In the genomic region with DNA sequence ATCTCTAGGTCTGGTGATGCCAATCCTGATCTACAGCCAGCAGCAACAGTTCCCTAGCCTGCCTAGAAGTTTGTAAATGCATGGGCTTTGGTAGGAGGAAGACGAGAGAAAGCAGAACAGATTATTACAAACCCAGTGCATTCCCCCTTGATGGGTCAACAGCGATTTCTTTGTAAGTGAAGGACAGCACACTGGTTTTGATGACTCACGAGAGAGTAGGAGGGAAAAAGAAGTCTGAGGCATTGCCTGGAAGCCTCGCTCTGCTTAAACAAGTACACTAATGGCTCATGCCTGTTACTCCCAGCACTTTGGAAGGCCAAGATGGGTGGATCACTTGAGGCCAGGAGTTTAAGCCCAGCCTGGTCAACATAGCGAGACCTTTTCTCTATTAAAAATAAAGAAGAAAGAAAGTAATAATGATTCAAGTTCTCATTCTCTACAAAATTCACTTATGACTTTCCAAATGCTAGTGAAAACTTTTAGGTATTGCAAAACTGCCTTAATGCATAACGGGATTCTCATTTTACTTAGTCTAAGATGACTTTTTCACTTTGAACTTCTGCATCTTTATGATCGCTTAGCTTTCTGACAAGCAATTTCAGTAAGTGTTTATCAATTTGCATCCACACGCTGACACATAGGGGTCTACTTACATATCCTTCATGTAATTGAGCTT, we compare ENCODE assay signal across 10 cellular contexts. TPM values are rescaled to one million over a fixed set of nuclear protein-coding genes. Genes with fewer than 3 reads are reported as not detected.
DNase-seq lines count a peak whose midpoint lies in the region; ATAC-seq, FAIRE-seq and TF ChIP-seq lines count a peak whose summit lies in the region.
"Had no signal": no experiment of that assay in that cellular context is flagged by ENCODE, and none has a peak within 500 bp of the region (broad histone marks: within the 10 kb centered on the region; RNA-seq: fewer than 3 reads in every experiment).

No MANE protein-coding gene starts in this region.

- H3K4me3 ChIP-seq in astrocyte (ENCODE audit: insufficient read depth, low read depth, low read length) = no peak overlapping the region

- no peak overlapping the region for H3K4me3 Mint-ChIP-seq in astrocyte (ENCODE audit: unreplicated experiment)
- H3K4me3 Mint-ChIP-seq: activated CD8-positive, alpha-beta memory T cell treated with anti-CD3 and anti-CD28 coated beads, Interleukin-2, amount 10 ng/mL, durations not matched to agents 7 days and 5 days; CD4-positive, alpha-beta memory T cell had no signal

- peak overlapping the region; percentile 23 for H2AFZ ChIP-seq in astrocyte (ENCODE audit: low read depth, low read length)

- H3K4me1 Mint-ChIP-seq in astrocyte (ENCODE audit: low read depth, unreplicated experiment) = peaks cover 38% of the 10 kb centered on the region

- H3K4me2 ChIP-seq in astrocyte (ENCODE audit: low read length) = peak overlapping the region; percentile 62

- no peak for DNase-seq in activated naive CD4-positive, alpha-beta T cell treated with anti-CD3 and anti-CD28 coated beads, Interleukin-2, amount 50 U/mL, for 72 hours (ENCODE audit: low spot score in 2 of 2)
- no peak for DNase-seq in activated naive CD4-positive, alpha-beta T cell treated with anti-CD3 and anti-CD28 coated beads, Interleukin-2, amount 50 U/mL, for 16 hours
- DNase-seq in astrocyte (ENCODE audit: low read depth) (peak; percentile 98), islet precursor cell (peak; percentile 96), ureter (ENCODE audit: low spot score) (peak; percentile 47)
- DNase-seq: activated CD8-positive, alpha-beta memory T cell treated with anti-CD3 and anti-CD28 coated beads, Interleukin-2, amount 10 ng/mL, durations not matched to agents 7 days and 5 days; CD4-positive, alpha-beta memory T cell had no signal

- TF ChIP-seq CTCF in astrocyte (IDR thresholded peaks at IDR 0.05; ENCODE audit: insufficient read depth, low read depth, low read length) = no peak

- H3K36me3 Mint-ChIP-seq in activated naive CD4-positive, alpha-beta T cell treated with anti-CD3 and anti-CD28 coated beads, Interleukin-2, amount 50 U/mL, for 72 hours = no peaks in the 10 kb centered on the region
- no peaks in the 10 kb centered on the region for H3K36me3 Mint-ChIP-seq in astrocyte (ENCODE audit: low read depth, unreplicated experiment)
- H3K36me3 Mint-ChIP-seq: activated CD8-positive, alpha-beta memory T cell treated with anti-CD3 and anti-CD28 coated beads, Interleukin-2, amount 10 ng/mL, durations not matched to agents 7 days and 5 days; CD4-positive, alpha-beta memory T cell had no signal

- H4K20me1 ChIP-seq in astrocyte (ENCODE audit: insufficient read depth, low read length) = no peaks in the 10 kb centered on the region

- FAIRE-seq in astrocyte (lab: Jason Lieb, UNC) = peak; percentile 99

- H3K4me1 ChIP-seq in astrocyte (ENCODE audit: insufficient read depth, low read length) = peaks cover 21% of the 10 kb centered on the region

- peak; percentile 48 to 55 for ATAC-seq in activated naive CD4-positive, alpha-beta T cell treated with anti-CD3 and anti-CD28 coated beads, Interleukin-2, amount 50 U/mL, for 72 hours
- ATAC-seq in GM21825 (IDR thresholded peaks at IDR 0.05; ENCODE audit: unreplicated experiment) = no peak
- ATAC-seq in HG02884 (IDR thresholded peaks at IDR 0.05; ENCODE audit: unreplicated experiment) = no peak
- no peak for ATAC-seq in GM21367 (IDR thresholded peaks at IDR 0.05; ENCODE audit: unreplicated experiment)
- ATAC-seq: activated CD8-positive, alpha-beta memory T cell treated with anti-CD3 and anti-CD28 coated beads, Interleukin-2, amount 10 ng/mL, durations not matched to agents 7 days and 5 days had no signal

- no peak overlapping the region for H3K27ac Mint-ChIP-seq in activated naive CD4-positive, alpha-beta T cell treated with anti-CD3 and anti-CD28 coated beads, Interleukin-2, amount 50 U/mL, for 72 hours
- peak overlapping the region; percentile 77 for H3K27ac Mint-ChIP-seq in astrocyte (ENCODE audit: unreplicated experiment)
- H3K27ac Mint-ChIP-seq: activated CD8-positive, alpha-beta memory T cell treated with anti-CD3 and anti-CD28 coated beads, Interleukin-2, amount 10 ng/mL, durations not matched to agents 7 days and 5 days had no signal

- H3K27ac ChIP-seq in astrocyte (ENCODE audit: low read depth, low read length) = peak overlapping the region; percentile 48

- H3K9me3 Mint-ChIP-seq in activated naive CD4-positive, alpha-beta T cell treated with anti-CD3 and anti-CD28 coated beads, Interleukin-2, amount 50 U/mL, for 72 hours = no peaks in the 10 kb centered on the region
- H3K9me3 Mint-ChIP-seq in astrocyte (ENCODE audit: unreplicated experiment) = no peaks in the 10 kb centered on the region
- H3K9me3 Mint-ChIP-seq: CD4-positive, alpha-beta memory T cell had no signal

- peak overlapping the region; percentile 33 for H3K9ac ChIP-seq in astrocyte (ENCODE audit: low read length)

- H3K79me2 ChIP-seq in astrocyte (ENCODE audit: insufficient read depth, low read length) = no peaks in the 10 kb centered on the region

- no peaks in the 10 kb centered on the region for H3K9me3 ChIP-seq in astrocyte (ENCODE audit: insufficient read depth, low read depth, low read length)

- no peaks in the 10 kb centered on the region for H3K27me3 Mint-ChIP-seq in astrocyte (ENCODE audit: low read depth, unreplicated experiment)
- H3K27me3 Mint-ChIP-seq: activated CD8-positive, alpha-beta memory T cell treated with anti-CD3 and anti-CD28 coated beads, Interleukin-2, amount 10 ng/mL, durations not matched to agents 7 days and 5 days; CD4-positive, alpha-beta memory T cell had no signal

- H3K27me3 ChIP-seq in astrocyte (ENCODE audit: insufficient read depth, low read length) = no peaks in the 10 kb centered on the region

- H3K36me3 ChIP-seq in astrocyte (ENCODE audit: insufficient read depth, low read length) = no peaks in the 10 kb centered on the region

RNA-seq across cellular contexts. Expression of gene USPL1, which starts 47.7 kb away (rescaled TPM):
- total RNA-seq in activated naive CD4-positive, alpha-beta T cell treated with anti-CD3 and anti-CD28 coated beads, Interleukin-2, amount 50 U/mL, for 72 hours = 10 to 100 TPM; 15.4 to 18.8 TPM
- total RNA-seq in astrocyte = 27.4 and 29.6 TPM in 2 replicates
- 24.4 TPM for total RNA-seq in ureter

Comparison
In these comparisons a context has a peak if more than half of its experiments do, and no peak if none do; other contexts are left out.
1. ATAC-seq: peak in activated naive CD4-positive, alpha-beta T cell treated with anti-CD3 and anti-CD28 coated beads, Interleukin-2, amount 50 U/mL, for 72 hours (2 of 2); none in GM21825 (single experiment), HG02884 (single experiment) and GM21367 (single experiment).
2. DNase-seq: peak in astrocyte (single experiment), islet precursor cell (single experiment) and ureter (single experiment); none in activated naive CD4-positive, alpha-beta T cell treated with anti-CD3 and anti-CD28 coated beads, Interleukin-2, amount 50 U/mL, for 72 hours (0 of 2) and activated naive CD4-positive, alpha-beta T cell treated with anti-CD3 and anti-CD28 coated beads, Interleukin-2, amount 50 U/mL, for 16 hours (single experiment).